Comparison of ENCODE assay signal across 21 cellular contexts in the genomic region with DNA sequence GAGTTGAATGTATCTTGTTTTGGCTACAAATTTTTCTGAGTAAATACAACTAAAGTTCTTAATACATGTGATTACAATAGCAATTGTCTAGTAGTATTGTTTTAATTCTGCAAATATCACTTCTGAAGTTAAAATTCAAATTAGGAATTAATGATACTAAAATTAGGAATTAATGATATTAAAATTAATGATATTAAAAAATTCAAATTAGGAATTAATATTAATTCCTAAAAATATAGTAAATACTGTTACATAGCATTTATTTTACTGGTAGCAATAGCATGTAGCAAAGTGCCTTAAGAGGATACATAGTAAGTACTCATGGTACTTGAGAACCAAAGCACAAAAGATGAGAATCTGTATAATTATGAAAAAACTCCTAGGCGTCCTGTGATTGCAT.
A peak's percentile ranks its signal among the peaks of the same experiment; 100 is the strongest.
DNase-seq lines count a peak whose midpoint lies in the region; ATAC-seq, FAIRE-seq and TF ChIP-seq lines count a peak whose summit lies in the region.
"Had no signal": no experiment of that assay in that cellular context is flagged by ENCODE, and none has a peak within 500 bp of the region (broad histone marks: within the 10 kb centered on the region; RNA-seq: fewer than 3 reads in every experiment).

No MANE protein-coding gene starts in this region.

- no peak for FAIRE-seq in GM12878 (lab: Jason Lieb, UNC)
- peak; percentile 43 for FAIRE-seq in endometrium (lab: Jason Lieb, UNC)
- FAIRE-seq in kidney (lab: Jason Lieb, UNC): peak; percentile 70
- FAIRE-seq: GM12892, H54 had no signal

- SMC1A ChIA-PET in GM12878 (lab: Charles Lee; ENCODE audit: uncharacterized antibody, unreplicated experiment): no interaction called here

- no peaks in the 10 kb centered on the region for H4K20me1 ChIP-seq in GM12878 (ENCODE audit: control insufficient read depth, insufficient read depth)
- H4K20me1 ChIP-seq: BLaER1 had no signal

- no peak overlapping the region for H3K4me3 ChIP-seq in GM12878
- no peak overlapping the region for H3K4me3 ChIP-seq in kidney (ENCODE audit: low read length in 2 of 2)
- no peak overlapping the region for H3K4me3 ChIP-seq in upper lobe of left lung
- H3K4me3 ChIP-seq: BLaER1, HAP-1 had no signal

- H3K4me3 Mint-ChIP-seq in activated CD4-positive, alpha-beta memory T cell treated with anti-CD3 and anti-CD28 coated beads for 36 hours: no peak overlapping the region
- H3K4me3 Mint-ChIP-seq: B cell; CD4-positive, CD25-positive, alpha-beta regulatory T cell; CD8-positive, alpha-beta T cell had no signal

- H3K27ac Mint-ChIP-seq in activated CD4-positive, alpha-beta memory T cell treated with anti-CD3 and anti-CD28 coated beads for 36 hours: no peak overlapping the region
- H3K27ac Mint-ChIP-seq: B cell; CD4-positive, CD25-positive, alpha-beta regulatory T cell; CD8-positive, alpha-beta T cell had no signal

- in situ Hi-C loops in GM12878 (cut with MboI): no loop called here

- RAD21 ChIA-PET in GM12878 (lab: Charles Lee; ENCODE audit: unreplicated experiment): no interaction called here

- no peak overlapping the region for H2AFZ ChIP-seq in GM12878 (ENCODE audit: control insufficient read depth, low read depth, low read length)

- peaks cover 13% of the 10 kb centered on the region for H3K36me3 Mint-ChIP-seq in activated CD4-positive, alpha-beta memory T cell treated with anti-CD3 and anti-CD28 coated beads for 36 hours

- DNase-seq in GM12878 (ENCODE audit: low read depth, low spot score): no peak
- no peak for DNase-seq in kidney
- no peak for DNase-seq in activated CD4-positive, alpha-beta memory T cell treated with anti-CD3 and anti-CD28 coated beads for 36 hours
- DNase-seq in upper lobe of left lung: no peak
- DNase-seq in NCI-H1436 (lab: John Stamatoyannopoulos, UW): no peak
- DNase-seq in RKO (ENCODE audit: low spot score): no peak
- DNase-seq: Caco-2; CD4-positive, CD25-positive, alpha-beta regulatory T cell; CD8-positive, alpha-beta T cell; DMS153; DMS79; EL; GF-D8; GOT3 had no signal

- no peaks in the 10 kb centered on the region for H3K27me3 Mint-ChIP-seq in activated CD4-positive, alpha-beta memory T cell treated with anti-CD3 and anti-CD28 coated beads for 36 hours
- H3K27me3 Mint-ChIP-seq: B cell; CD4-positive, CD25-positive, alpha-beta regulatory T cell had no signal

- no peak overlapping the region for H3K4me2 ChIP-seq in GM12878 (ENCODE audit: control insufficient read depth, insufficient read depth)
- H3K4me2 ChIP-seq: BLaER1 had no signal

- H3K9me3 Mint-ChIP-seq in activated CD4-positive, alpha-beta memory T cell treated with anti-CD3 and anti-CD28 coated beads for 36 hours: peaks cover 1% of the 10 kb centered on the region
- H3K9me3 Mint-ChIP-seq: CD4-positive, CD25-positive, alpha-beta regulatory T cell had no signal

- H3K27me3 ChIP-seq in GM12878 (replicated peaks in 1 of 2; ENCODE audit: control insufficient read depth in 2 of 2, insufficient read depth in 2 of 2, low read length in 1 of 2): no peaks in the 10 kb centered on the region
- H3K27me3 ChIP-seq in upper lobe of left lung: no peaks in the 10 kb centered on the region
- H3K27me3 ChIP-seq: BLaER1 had no signal

- TF ChIP-seq EP300 in GM12878 (IDR thresholded peaks at IDR 0.05; ENCODE audit: borderline replicate concordance in 1 of 2, control insufficient read depth in 1 of 2, low read depth in 2 of 2, low read length in 2 of 2): no peak
- TF ChIP-seq EP300 in upper lobe of left lung (IDR thresholded peaks at IDR 0.05): no peak

- H3K9ac ChIP-seq in GM12878 (ENCODE audit: control insufficient read depth, insufficient read depth, low read length): no peak overlapping the region
- H3K9ac ChIP-seq in kidney (ENCODE audit: low read length in 2 of 2): no peak overlapping the region
- H3K9ac ChIP-seq: BLaER1 had no signal

- H3K36me3 ChIP-seq in GM12878 (ENCODE audit: control insufficient read depth in 2 of 2, insufficient read depth in 2 of 2, low read length in 1 of 2): peaks cover 0 to 7% of the 10 kb centered on the region in 2 experiments; a peak in 2 of 4 replicates
- peaks cover 0 to 12% of the 10 kb centered on the region in 2 donors for H3K36me3 ChIP-seq in kidney (ENCODE audit: control insufficient read depth in 1 of 2, insufficient read depth in 2 of 2, low read length in 2 of 2)
- peaks cover 0 to 33% (median 10%) of the 10 kb centered on the region in 4 donors for H3K36me3 ChIP-seq in upper lobe of left lung
- H3K36me3 ChIP-seq: HAP-1 had no signal

- no peaks in the 10 kb centered on the region for H3K4me1 ChIP-seq in GM12878 (ENCODE audit: control insufficient read depth, insufficient read depth, low read length)
- no peaks in the 10 kb centered on the region for H3K4me1 ChIP-seq in kidney (ENCODE audit: control insufficient read depth in 1 of 2, insufficient read depth in 1 of 2, low read depth in 1 of 2, low read length in 2 of 2)
- no peaks in the 10 kb centered on the region for H3K4me1 ChIP-seq in upper lobe of left lung
- H3K4me1 ChIP-seq: BLaER1, Caco-2, HAP-1 had no signal

- H3K4me1 Mint-ChIP-seq in activated CD4-positive, alpha-beta memory T cell treated with anti-CD3 and anti-CD28 coated beads for 36 hours (ENCODE audit: low read depth): no peaks in the 10 kb centered on the region
- H3K4me1 Mint-ChIP-seq: B cell had no signal

- ATAC-seq in GM12878 (no peak), upper lobe of left lung (ENCODE audit: low FRiP score in 2 of 2) (no peak)
- ATAC-seq: CD8-positive, alpha-beta T cell had no signal

- CTCF ChIA-PET in GM12878 (lab: Yijun Ruan, JAX): no interaction called here
- CTCF ChIA-PET in activated CD4-positive, alpha-beta memory T cell treated with anti-CD3 and anti-CD28 coated beads for 36 hours (lab: Charles Lee): no interaction called here

- H3K9me3 ChIP-seq in GM12878 (replicated peaks; ENCODE audit: control insufficient read depth, insufficient read depth, low read length): no peaks in the 10 kb centered on the region; the same call in 2 of the 3 replicates
- no peaks in the 10 kb centered on the region for H3K9me3 ChIP-seq in kidney (ENCODE audit: control insufficient read depth in 1 of 2, low read length in 2 of 2)
- H3K9me3 ChIP-seq in upper lobe of left lung: no peaks in the 10 kb centered on the region
- H3K9me3 ChIP-seq: Caco-2, HAP-1 had no signal

- BruUV-seq in GM12878 (replicated peaks; lab: Mats Ljungman, UMichigan): no TSS peak

- TF ChIP-seq CTCF in GM12878 (IDR thresholded peaks at IDR 0.05 in 2 of 3, conservative IDR thresholded peaks at IDR 0.05 in 1 of 3; ENCODE audit: control insufficient read depth in 2 of 3, extremely low read depth in 1 of 3, insufficient read depth in 1 of 3, low read depth in 3 of 3, low read length in 3 of 3) (no peak), kidney (IDR thresholded peaks at IDR 0.05; ENCODE audit: borderline replicate concordance, extremely low read depth, insufficient read depth) (no peak), upper lobe of left lung (IDR thresholded peaks at IDR 0.05) (no peak)

- TF ChIP-seq POLR2A in GM12878 (IDR thresholded peaks at IDR 0.05; ENCODE audit: low read depth, low read length) (no peak), upper lobe of left lung (IDR thresholded peaks at IDR 0.05) (no peak)

- TF ChIP-seq RAD21 in GM12878 (IDR thresholded peaks at IDR 0.05; ENCODE audit: insufficient read depth, low read depth, low read length): no peak

- intact Hi-C loops in GM12878 (cut with micrococcal nuclease; ENCODE audit: unreplicated experiment) (no loop called here), kidney (cut with DNase I) (no loop called here)
- intact Hi-C loops in activated CD4-positive, alpha-beta memory T cell treated with anti-CD3 and anti-CD28 coated beads for 36 hours (cut with micrococcal nuclease): no loop called here

- POLR2A ChIA-PET in GM12878 (lab: Charles Lee): no interaction called here
- POLR2A ChIA-PET in activated CD4-positive, alpha-beta memory T cell treated with anti-CD3 and anti-CD28 coated beads for 36 hours (lab: Charles Lee): no interaction called here

- H3K27ac ChIP-seq in GM12878 (ENCODE audit: control insufficient read depth, insufficient read depth) (no peak overlapping the region), kidney (ENCODE audit: low read depth in 2 of 2, low read length in 2 of 2) (no peak overlapping the region), upper lobe of left lung (no peak overlapping the region)
- H3K27ac ChIP-seq: BLaER1, C4-2B had no signal

- no peaks in the 10 kb centered on the region for H3K79me2 ChIP-seq in GM12878 (ENCODE audit: control insufficient read depth, insufficient read depth, low read length)

- 94% methylated on average over 1 of the region's 1 CpG for WGBS in GM12878 (ENCODE audit: insufficient coverage, insufficient replicate concordance, low lambda C conversion rate, missing lambda C conversion rate)
- 94% methylated on average over 1 of the region's 1 CpG for WGBS in upper lobe of left lung, 2 donors

TF ChIP-seq in GM12878, 131 proteins besides CTCF, POLR2A, EP300 and RAD21:
- TF ChIP-seq ZNF24 (IDR thresholded peaks at IDR 0.05) (peak; percentile 75), CBFB (IDR thresholded peaks at IDR 0.05; ENCODE audit: low read depth) (no peak)
